ENCODE assay signal across 1 cellular context in the genomic region with DNA sequence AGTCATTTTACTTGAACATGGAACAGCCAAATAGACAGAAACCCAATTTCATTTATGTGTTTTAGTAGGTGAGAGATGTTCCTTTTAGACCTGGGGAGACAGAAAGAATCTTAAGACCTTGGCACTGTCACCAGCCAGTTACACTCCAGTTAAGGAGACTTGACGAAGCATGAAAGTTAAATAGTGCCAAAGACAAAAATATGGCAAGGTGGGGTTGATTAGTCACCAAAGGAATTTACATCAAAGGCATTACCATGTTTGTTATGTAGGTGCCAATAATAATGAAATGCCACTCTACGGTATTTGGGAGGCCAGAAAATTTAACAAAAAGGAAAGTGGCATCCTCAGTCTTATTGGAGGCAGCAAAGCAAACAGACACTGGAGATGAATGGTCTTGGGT.
TF ChIP-seq lines count a peak whose summit lies in the region.

No MANE protein-coding gene starts in this region.

TF ChIP-seq in Ishikawa, 13 proteins besides CTCF, POLR2A, EP300 and RAD21 (continued from another document):
- TF ChIP-seq CREB1 (IDR thresholded peaks at IDR 0.05; ENCODE audit: low read depth) (no peak), TEAD4 (IDR thresholded peaks at IDR 0.05) (peak; percentile 58), TCF12 (IDR thresholded peaks at IDR 0.05; ENCODE audit: low read depth) (no peak), ZBTB7A (IDR thresholded peaks at IDR 0.05; ENCODE audit: low read depth) (no peak), CEBPB (IDR thresholded peaks at IDR 0.05) (no peak), YY1 (IDR thresholded peaks at IDR 0.05; ENCODE audit: low read depth) (no peak)
- TF ChIP-seq, protein P1, sequence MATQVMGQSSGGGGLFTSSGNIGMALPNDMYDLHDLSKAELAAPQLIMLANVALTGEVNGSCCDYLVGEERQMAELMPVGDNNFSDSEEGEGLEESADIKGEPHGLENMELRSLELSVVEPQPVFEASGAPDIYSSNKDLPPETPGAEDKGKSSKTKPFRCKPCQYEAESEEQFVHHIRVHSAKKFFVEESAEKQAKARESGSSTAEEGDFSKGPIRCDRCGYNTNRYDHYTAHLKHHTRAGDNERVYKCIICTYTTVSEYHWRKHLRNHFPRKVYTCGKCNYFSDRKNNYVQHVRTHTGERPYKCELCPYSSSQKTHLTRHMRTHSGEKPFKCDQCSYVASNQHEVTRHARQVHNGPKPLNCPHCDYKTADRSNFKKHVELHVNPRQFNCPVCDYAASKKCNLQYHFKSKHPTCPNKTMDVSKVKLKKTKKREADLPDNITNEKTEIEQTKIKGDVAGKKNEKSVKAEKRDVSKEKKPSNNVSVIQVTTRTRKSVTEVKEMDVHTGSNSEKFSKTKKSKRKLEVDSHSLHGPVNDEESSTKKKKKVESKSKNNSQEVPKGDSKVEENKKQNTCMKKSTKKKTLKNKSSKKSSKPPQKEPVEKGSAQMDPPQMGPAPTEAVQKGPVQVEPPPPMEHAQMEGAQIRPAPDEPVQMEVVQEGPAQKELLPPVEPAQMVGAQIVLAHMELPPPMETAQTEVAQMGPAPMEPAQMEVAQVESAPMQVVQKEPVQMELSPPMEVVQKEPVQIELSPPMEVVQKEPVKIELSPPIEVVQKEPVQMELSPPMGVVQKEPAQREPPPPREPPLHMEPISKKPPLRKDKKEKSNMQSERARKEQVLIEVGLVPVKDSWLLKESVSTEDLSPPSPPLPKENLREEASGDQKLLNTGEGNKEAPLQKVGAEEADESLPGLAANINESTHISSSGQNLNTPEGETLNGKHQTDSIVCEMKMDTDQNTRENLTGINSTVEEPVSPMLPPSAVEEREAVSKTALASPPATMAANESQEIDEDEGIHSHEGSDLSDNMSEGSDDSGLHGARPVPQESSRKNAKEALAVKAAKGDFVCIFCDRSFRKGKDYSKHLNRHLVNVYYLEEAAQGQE (IDR thresholded peaks at IDR 0.05; ENCODE audit: low read depth) = no peak
- TF ChIP-seq, protein P2, sequence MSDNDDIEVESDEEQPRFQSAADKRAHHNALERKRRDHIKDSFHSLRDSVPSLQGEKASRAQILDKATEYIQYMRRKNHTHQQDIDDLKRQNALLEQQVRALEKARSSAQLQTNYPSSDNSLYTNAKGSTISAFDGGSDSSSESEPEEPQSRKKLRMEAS (IDR thresholded peaks at IDR 0.05) = no peak
